Comparison of ENCODE assay signal across 25 cellular contexts in the genomic region with DNA sequence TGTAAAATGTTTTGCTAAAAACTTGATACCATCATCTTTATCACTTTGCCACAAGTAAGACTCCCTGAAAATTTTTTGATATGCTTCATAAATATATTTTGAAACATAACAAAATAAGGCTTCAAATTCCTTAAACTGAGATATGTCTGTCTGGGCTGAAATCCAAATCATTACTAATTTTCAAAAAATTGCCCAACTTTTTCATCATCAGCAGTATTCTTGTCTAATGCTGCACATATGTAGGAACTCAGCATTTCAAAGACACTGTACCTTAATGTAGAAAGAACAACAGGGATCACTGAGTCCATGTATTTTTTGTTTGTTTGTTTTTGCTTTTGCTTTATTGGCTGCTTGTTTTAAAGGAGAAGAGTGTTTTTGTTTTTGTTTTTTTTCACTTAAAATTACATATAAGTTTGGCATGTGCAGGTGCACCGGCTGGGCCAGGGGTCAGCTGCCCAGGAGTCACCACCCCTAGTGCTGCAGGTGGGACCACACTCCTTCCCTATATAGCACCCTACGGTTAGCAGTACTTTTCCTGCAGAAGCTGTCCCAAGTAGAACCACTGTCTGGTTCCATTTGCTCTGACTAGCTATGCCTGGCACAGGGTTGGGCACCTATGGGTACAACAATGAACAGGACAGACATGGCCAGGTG.
DNase-seq lines count a peak whose midpoint lies in the region; ATAC-seq, FAIRE-seq and TF ChIP-seq lines count a peak whose summit lies in the region.
"Had no signal": no experiment of that assay in that cellular context is flagged by ENCODE, and none has a peak within 500 bp of the region (broad histone marks: within the 10 kb centered on the region; RNA-seq: fewer than 3 reads in every experiment).

No MANE protein-coding gene starts in this region.

- no peaks in the 10 kb centered on the region for H3K4me1 ChIP-seq in gastrocnemius medialis
- H3K4me1 ChIP-seq: neural progenitor cell had no signal

- intact Hi-C loops in gastrocnemius medialis (cut with DNase I; ENCODE audit: low total_unique reads): no loop called here

- no peak overlapping the region for H3K4me3 ChIP-seq in brain microvascular endothelial cell (ENCODE audit: low read depth, low read length)
- no peak overlapping the region for H3K4me3 ChIP-seq in gastrocnemius medialis
- H3K4me3 ChIP-seq: dorsolateral prefrontal cortex, neural progenitor cell, stomach had no signal

- no peaks in the 10 kb centered on the region for H3K9me3 ChIP-seq in gastrocnemius medialis
- H3K9me3 ChIP-seq: stomach had no signal

- H3K36me3 ChIP-seq in brain microvascular endothelial cell (replicated peaks) (no peaks in the 10 kb centered on the region), gastrocnemius medialis (no peaks in the 10 kb centered on the region)
- H3K36me3 ChIP-seq: neural progenitor cell had no signal

- no peak for FAIRE-seq in H54 (lab: Jason Lieb, UNC)
- FAIRE-seq: GM18507 had no signal

- peak overlapping the region; percentile 37 for H3K27ac ChIP-seq in brain microvascular endothelial cell
- no peak overlapping the region for H3K27ac ChIP-seq in gastrocnemius medialis
- H3K27ac ChIP-seq: 22Rv1, dorsolateral prefrontal cortex, epithelial cell of prostate, KMS-11, neural progenitor cell, stomach had no signal

- in situ Hi-C loops in brain microvascular endothelial cell (cut with HindIII; ENCODE audit: low pct_ligation_motif_present, low sequenced_read_pairs) (no loop called here), gastrocnemius medialis (cut with MboI; ENCODE audit: low sequenced_read_pairs in 4 of 4) (loop anchor here in 1 of 4 donors (25.0 kb wide), 1 partner anchor 95 kb away; no protein-coding TSS in a partner anchor)

- DNase-seq in NCI-H446 treated with DMSO at 0.1 percent for 48 hours (lab: John Stamatoyannopoulos, UW): peak; percentile 13
- DNase-seq in NCI-H446 (lab: John Stamatoyannopoulos, UW): no peak
- DNase-seq in brain microvascular endothelial cell: peak; percentile 45
- peak; percentile 10 for DNase-seq in fibroblast of the conjunctiva (ENCODE audit: low read depth)
- no peak for DNase-seq in H54 (ENCODE audit: insufficient read length, low spot score)
- DNase-seq in gastrocnemius medialis: no peak
- DNase-seq in ecto neural progenitor cell (ENCODE audit: low spot score): no peak
- DNase-seq in NCI-H187 treated with DMSO at 0.1 percent for 48 hours (lab: John Stamatoyannopoulos, UW): no peak
- DNase-seq: activated CD4-positive, alpha-beta T cell treated with anti-CD3 and anti-CD28 coated beads for 48 hours; activated naive CD8-positive, alpha-beta T cell treated with anti-CD3 and anti-CD28 coated beads for 36 hours; C1 segment of cervical spinal cord; dorsolateral prefrontal cortex; glutamatergic neuron; left colon; NCI-H1930; NCI-H345; SIG-M5; stimulated activated CD4-positive, alpha-beta T cell treated with anti-CD3 and anti-CD28 coated beads, Interleukin-4, amount 100 ng/mL, for 24 hours; stomach; T-helper 17 cell had no signal

- no peak for ATAC-seq in gastrocnemius medialis
- ATAC-seq: left colon, T-helper 17 cell had no signal

- TF ChIP-seq POLR2A in H54 (IDR thresholded peaks at IDR 0.05; ENCODE audit: low read depth, low read length) (no peak), gastrocnemius medialis (IDR thresholded peaks at IDR 0.05) (no peak)

- TF ChIP-seq CTCF in brain microvascular endothelial cell (IDR thresholded peaks at IDR 0.05; ENCODE audit: low read depth, low read length, missing control alignments): no peak
- no peak for TF ChIP-seq CTCF in gastrocnemius medialis (IDR thresholded peaks at IDR 0.05 in 4 of 5, conservative IDR thresholded peaks at IDR 0.05 in 1 of 5)

- H3K27me3 ChIP-seq in brain microvascular endothelial cell (replicated peaks) (no peaks in the 10 kb centered on the region), gastrocnemius medialis (no peaks in the 10 kb centered on the region)
- H3K27me3 ChIP-seq: neural progenitor cell, stomach had no signal

Comparison
In these comparisons a context has a peak if more than half of its experiments do, and no peak if none do; other contexts are left out.
1. DNase-seq: peak in NCI-H446 treated with DMSO at 0.1 percent for 48 hours (single experiment), brain microvascular endothelial cell (single experiment) and fibroblast of the conjunctiva (single experiment); none in NCI-H446 (0 of 2), H54 (single experiment), gastrocnemius medialis (0 of 2), ecto neural progenitor cell (single experiment) and NCI-H187 treated with DMSO at 0.1 percent for 48 hours (single experiment).